21 cellular contexts compared by ENCODE assay signal in the genomic region with DNA sequence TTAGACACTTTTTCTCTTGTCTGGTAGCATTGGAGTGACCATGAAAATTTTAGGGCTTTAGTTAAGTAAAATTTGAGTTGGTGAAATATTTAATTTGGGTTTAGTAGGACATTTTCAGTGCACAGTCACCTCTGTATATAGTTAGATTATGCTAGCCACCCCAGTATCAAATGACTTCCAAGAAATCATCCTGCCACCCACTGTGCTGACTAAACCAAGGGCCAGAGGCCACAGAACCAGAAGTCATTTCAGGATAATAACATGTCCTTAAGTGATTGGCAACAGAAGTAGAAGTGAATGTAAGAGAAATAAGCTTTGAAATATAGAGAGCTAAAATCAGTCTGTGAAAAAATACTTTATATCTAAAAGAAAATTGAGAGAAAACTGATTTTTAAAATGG.
"Had no signal": no experiment of that assay in that cellular context is flagged by ENCODE, and none has a peak within 500 bp of the region (broad histone marks: within the 10 kb centered on the region; RNA-seq: fewer than 3 reads in every experiment).

No MANE protein-coding gene starts in this region.

- H3K4me3 ChIP-seq: gastrocnemius medialis, heart left ventricle, lower lobe of right lung, neural progenitor cell, ovary, suprapubic skin had no signal

- H3K36me3 ChIP-seq: gastrocnemius medialis, heart left ventricle, lower lobe of right lung, neural progenitor cell, ovary, suprapubic skin had no signal

- DNase-seq: activated CD4-positive, alpha-beta T cell treated with anti-CD3 and anti-CD28 coated beads for 4 hours; activated CD8-positive, alpha-beta T cell treated with anti-CD3 and anti-CD28 coated beads for 36 hours; activated effector memory CD4-positive, alpha-beta T cell treated with Interleukin-2 at 50 U/mL for 16 hours; activated T-cell treated with anti-CD3 and anti-CD28 coated beads, Interleukin-2, amount 50 U/mL, for 4 hours; cerebellar nuclear complex; effector memory CD4-positive, alpha-beta T cell; gastrocnemius medialis; heart left ventricle; left cardiac atrium; lower lobe of right lung; ovary; stimulated activated CD4-positive, alpha-beta T cell treated with anti-CD3 and anti-CD28 coated beads, Interleukin-4, amount 100 ng/mL, for 24 hours; stimulated activated naive CD4-positive, alpha-beta T cell treated with Interleukin-2 at 50 U/mL for 16 hours; T-helper 17 cell; trophoblast cell had no signal

- H3K4me3 Mint-ChIP-seq: activated CD8-positive, alpha-beta T cell treated with anti-CD3 and anti-CD28 coated beads for 36 hours; activated naive CD4-positive, alpha-beta T cell treated with anti-CD3 and anti-CD28 coated beads, Interleukin-2, amount 50 U/mL, for 24 hours; activated T-cell treated with anti-CD3 and anti-CD28 coated beads, Interleukin-2, amount 50 U/mL, for 4 hours; brain; dendritic cell treated with granulocyte-macrophage colony-stimulating factor and Interleukin-4, amounts not matched to agents 40 ng/mL and 50 ng/mL, for 4 days; neural progenitor cell; T-helper 17 cell; WTC11 had no signal

- H3K27ac ChIP-seq: gastrocnemius medialis, heart left ventricle, lower lobe of right lung, neural progenitor cell, ovary, suprapubic skin had no signal

- H3K4me1 Mint-ChIP-seq: activated naive CD4-positive, alpha-beta T cell treated with anti-CD3 and anti-CD28 coated beads, Interleukin-2, amount 50 U/mL, for 24 hours; T-helper 17 cell had no signal

- ATAC-seq: activated CD8-positive, alpha-beta T cell treated with anti-CD3 and anti-CD28 coated beads for 36 hours; activated T-cell treated with anti-CD3 and anti-CD28 coated beads, Interleukin-2, amount 50 U/mL, for 4 hours; gastrocnemius medialis; heart left ventricle; left cardiac atrium; lower lobe of right lung; T-helper 17 cell; WTC11 had no signal

- H3K9ac ChIP-seq: neural progenitor cell had no signal

- H2AFZ ChIP-seq: neural progenitor cell had no signal

- H3K4me2 ChIP-seq: neural progenitor cell had no signal

- H3K9me3 ChIP-seq: gastrocnemius medialis, heart left ventricle, lower lobe of right lung, ovary, suprapubic skin had no signal

- H3K9me3 Mint-ChIP-seq: activated CD8-positive, alpha-beta T cell treated with anti-CD3 and anti-CD28 coated beads for 36 hours; activated naive CD4-positive, alpha-beta T cell treated with anti-CD3 and anti-CD28 coated beads, Interleukin-2, amount 50 U/mL, for 24 hours; brain; dendritic cell treated with granulocyte-macrophage colony-stimulating factor and Interleukin-4, amounts not matched to agents 40 ng/mL and 50 ng/mL, for 4 days; neural progenitor cell had no signal

- H3K27me3 ChIP-seq: heart left ventricle, neural progenitor cell, ovary, suprapubic skin had no signal

- H3K36me3 Mint-ChIP-seq: activated naive CD4-positive, alpha-beta T cell treated with anti-CD3 and anti-CD28 coated beads, Interleukin-2, amount 50 U/mL, for 24 hours; brain; neural progenitor cell; WTC11 had no signal

- H3K4me1 ChIP-seq: lower lobe of right lung, neural progenitor cell, suprapubic skin had no signal

- H3K27me3 Mint-ChIP-seq: activated CD8-positive, alpha-beta T cell treated with anti-CD3 and anti-CD28 coated beads for 36 hours; activated naive CD4-positive, alpha-beta T cell treated with anti-CD3 and anti-CD28 coated beads, Interleukin-2, amount 50 U/mL, for 24 hours; brain; dendritic cell treated with granulocyte-macrophage colony-stimulating factor and Interleukin-4, amounts not matched to agents 40 ng/mL and 50 ng/mL, for 4 days; T-helper 17 cell had no signal

- H3K27ac Mint-ChIP-seq: activated CD8-positive, alpha-beta T cell treated with anti-CD3 and anti-CD28 coated beads for 36 hours; activated naive CD4-positive, alpha-beta T cell treated with anti-CD3 and anti-CD28 coated beads, Interleukin-2, amount 50 U/mL, for 24 hours; dendritic cell treated with granulocyte-macrophage colony-stimulating factor and Interleukin-4, amounts not matched to agents 40 ng/mL and 50 ng/mL, for 4 days; neural progenitor cell; T-helper 17 cell; WTC11 had no signal
